11 cellular contexts compared by ENCODE assay signal in the genomic region with DNA sequence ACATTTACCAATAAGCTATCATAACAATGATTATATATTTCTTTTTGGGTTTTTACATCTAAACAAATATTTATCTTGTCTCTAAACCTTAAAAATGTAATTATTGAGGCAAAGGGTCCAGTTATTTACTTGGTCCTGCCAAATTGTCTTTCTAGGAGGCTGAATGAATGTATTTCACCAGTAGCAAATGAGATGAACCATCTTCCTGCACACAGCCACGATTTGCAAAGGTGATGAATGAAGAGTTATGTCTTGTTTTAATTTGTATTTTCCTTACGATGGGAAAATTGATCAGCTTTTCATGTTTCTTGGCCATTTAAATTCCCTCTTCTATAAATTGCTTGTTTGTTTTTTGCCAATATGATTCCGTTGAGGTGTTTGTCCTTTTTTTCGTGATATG. TPM values are rescaled to one million over a fixed set of nuclear protein-coding genes. Genes with fewer than 3 reads are reported as not detected.
DNase-seq lines count a peak whose midpoint lies in the region; ATAC-seq and TF ChIP-seq lines count a peak whose summit lies in the region.
"Had no signal": no experiment of that assay in that cellular context is flagged by ENCODE, and none has a peak within 500 bp of the region (broad histone marks: within the 10 kb centered on the region; RNA-seq: fewer than 3 reads in every experiment).

No MANE protein-coding gene starts in this region.

- 27 to 45% (median 37%) methylated on average over 4 of the region's 4 CpGs for WGBS in heart left ventricle, 4 donors
- 36 to 38% methylated on average over 4 of the region's 4 CpGs for WGBS in upper lobe of left lung, 2 donors

- no peak for TF ChIP-seq POLR2A in heart left ventricle (IDR thresholded peaks at IDR 0.05)
- no peak for TF ChIP-seq POLR2A in upper lobe of left lung (IDR thresholded peaks at IDR 0.05)

- H3K27me3 Mint-ChIP-seq in memory B cell: no peaks in the 10 kb centered on the region

- peaks cover 0 to 16% (median 0%) of the 10 kb centered on the region in 9 donors for H3K36me3 ChIP-seq in heart left ventricle
- no peaks in the 10 kb centered on the region for H3K36me3 ChIP-seq in ascending aorta
- H3K36me3 ChIP-seq in upper lobe of left lung: peaks cover 0 to 4% (median 0%) of the 10 kb centered on the region in 4 donors

- H3K4me1 ChIP-seq in heart left ventricle (peaks cover 5 to 80% (median 45%) of the 10 kb centered on the region in 12 donors), ascending aorta (peaks cover 1 to 39% of the 10 kb centered on the region in 2 donors), upper lobe of left lung (peaks cover 45 to 85% (median 57%) of the 10 kb centered on the region in 4 donors)
- H3K4me1 ChIP-seq: Caco-2 had no signal

- H3K27ac ChIP-seq in heart left ventricle (peak overlapping the region in 10 of 12 donors; percentile 91 to 97 (median 95)), ascending aorta (peak overlapping the region in 1 of 2 donors; percentile 18), upper lobe of left lung (peak overlapping the region; percentile 24 to 96 (median 94))

- no peak for TF ChIP-seq EP300 in upper lobe of left lung (IDR thresholded peaks at IDR 0.05)

- peaks cover 60% of the 10 kb centered on the region for H3K4me1 Mint-ChIP-seq in memory B cell

- H3K36me3 Mint-ChIP-seq in memory B cell: peaks cover 23% of the 10 kb centered on the region

- ATAC-seq in heart left ventricle (no peak), Right ventricle myocardium superior (ENCODE audit: poor library complexity) (no peak), memory B cell (ENCODE audit: low read depth) (no peak), upper lobe of left lung (ENCODE audit: low FRiP score in 2 of 2) (no peak), HG02798 (IDR thresholded peaks at IDR 0.05; ENCODE audit: poor library complexity, unreplicated experiment) (no peak)

- H3K4me3 ChIP-seq in heart left ventricle (peak overlapping the region; percentile 19 to 77 (median 66)), ascending aorta (peak overlapping the region; percentile 69 to 83), upper lobe of left lung (peak overlapping the region; percentile 54 to 75 (median 72))
- H3K4me3 ChIP-seq: lung had no signal

- H3K9me3 Mint-ChIP-seq in memory B cell: no peaks in the 10 kb centered on the region

- H3K9me3 ChIP-seq in heart left ventricle: no peaks in the 10 kb centered on the region
- H3K9me3 ChIP-seq in ascending aorta: no peaks in the 10 kb centered on the region
- no peaks in the 10 kb centered on the region for H3K9me3 ChIP-seq in upper lobe of left lung
- H3K9me3 ChIP-seq: Caco-2 had no signal

- no peaks in the 10 kb centered on the region for H3K27me3 ChIP-seq in heart left ventricle
- H3K27me3 ChIP-seq in ascending aorta: no peaks in the 10 kb centered on the region
- H3K27me3 ChIP-seq in upper lobe of left lung: no peaks in the 10 kb centered on the region

- TF ChIP-seq CTCF in heart left ventricle (IDR thresholded peaks at IDR 0.05) (no peak), ascending aorta (IDR thresholded peaks at IDR 0.05) (no peak), upper lobe of left lung (IDR thresholded peaks at IDR 0.05) (no peak)

- H3K4me3 Mint-ChIP-seq in memory B cell: peak overlapping the region; percentile 95

- H3K27ac Mint-ChIP-seq in memory B cell: peak overlapping the region; percentile 72

- no peak for DNase-seq in heart left ventricle
- no peak for DNase-seq in Right ventricle myocardium superior
- DNase-seq in ascending aorta (ENCODE audit: low spot score in 2 of 2): no peak
- no peak for DNase-seq in memory B cell (ENCODE audit: low spot score in 2 of 2)
- DNase-seq in upper lobe of left lung: no peak
- no peak for DNase-seq in HT-29 (ENCODE audit: low spot score)
- no peak for DNase-seq in NOMO-1 treated with dmso at 0.1 percent for 144 hours (lab: John Stamatoyannopoulos, UW; ENCODE audit: unreplicated experiment)
- DNase-seq: amygdala, Caco-2 had no signal

- intact Hi-C loops in heart left ventricle (cut with DNase I) (loop anchor here in 3 of 10 donors (10.0 kb wide), 2 partner anchors 93 to 193 kb away; a partner anchor contains a TSS), Right ventricle myocardium superior (cut with DNase I) (no loop called here), ascending aorta (cut with DNase I) (loop anchor here (5.0 kb wide), 2 partner anchors 295 to 495 kb away; a partner anchor contains a TSS)

RNA-seq across cellular contexts. Expression of a gene that starts 1.4 kb away (rescaled TPM):
- 100 to 1,000 TPM in 2 of 9 donors, 10 to 100 TPM in 7; 52.2 to 133 (median 67.6) TPM for total RNA-seq in heart left ventricle
- 10 to 100 TPM; 32.6 to 48.8 TPM for polyA plus RNA-seq in heart left ventricle
- 50.9 TPM for total RNA-seq in Right ventricle myocardium superior
- total RNA-seq in ascending aorta: 82.0 TPM
- 100 to 1,000 TPM; 117 to 260 (median 153) TPM for total RNA-seq in upper lobe of left lung
- 23.6 and 28.4 TPM in 2 replicates for total RNA-seq in HT-29 (2014; rRNA removed; shearing (Covaris generic))
